8 cellular contexts compared by ENCODE assay signal in the genomic region with DNA sequence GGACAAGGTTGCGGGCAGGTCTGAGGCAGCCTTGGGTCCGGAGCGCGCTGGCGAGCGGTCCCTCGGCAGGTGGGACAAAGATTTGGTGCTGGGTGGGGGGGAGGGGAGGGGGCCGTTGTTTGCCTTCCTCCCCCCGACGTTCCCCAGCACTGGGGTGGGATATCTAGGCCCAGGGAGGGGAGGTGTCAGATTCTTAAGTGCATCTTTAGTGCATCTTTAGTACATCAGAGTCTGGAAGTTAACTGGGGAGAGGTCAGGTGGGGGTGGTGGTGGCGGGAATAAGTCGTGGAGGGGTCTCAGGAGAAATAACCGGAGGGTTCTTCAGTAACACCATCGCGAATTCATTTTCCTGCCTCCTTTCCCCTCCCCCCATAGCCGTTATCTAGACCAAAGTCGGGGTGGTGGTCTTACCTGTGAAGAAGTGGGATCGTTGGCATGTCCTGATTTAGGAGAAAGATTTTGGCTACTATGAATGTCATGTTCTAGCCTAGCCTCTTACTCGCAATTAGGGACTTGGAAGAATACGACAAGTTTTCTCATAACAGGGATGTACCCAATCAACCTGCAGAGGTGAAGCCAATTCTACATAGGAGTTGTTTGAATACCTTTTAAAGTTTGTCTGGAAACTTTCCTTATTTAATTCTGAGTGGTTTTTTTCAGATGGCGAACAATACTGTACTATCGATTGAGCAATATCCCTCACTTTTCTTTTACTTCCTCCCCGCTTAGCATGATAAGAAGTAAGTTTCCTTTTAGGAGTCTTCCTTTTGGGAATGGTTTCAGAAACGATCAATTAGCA. TPM values are rescaled to one million over a fixed set of nuclear protein-coding genes. Genes with fewer than 3 reads are reported as not detected.
A peak's percentile ranks its signal among the peaks of the same experiment; 100 is the strongest.
DNase-seq lines count a peak whose midpoint lies in the region; ATAC-seq, FAIRE-seq and TF ChIP-seq lines count a peak whose summit lies in the region.

No MANE protein-coding gene starts in this region.

- ATAC-seq in body of pancreas: no peak
- ATAC-seq in memory B cell (ENCODE audit: low read depth): no peak
- no peak for ATAC-seq in HG03432 (IDR thresholded peaks at IDR 0.05; ENCODE audit: unreplicated experiment)

- WGBS in body of pancreas, 2 donors: 2% methylated on average over 16 to 24 of the region's 24 CpGs
- 5% methylated on average over 24 of the region's 24 CpGs for WGBS in urinary bladder

- intact Hi-C loops in body of pancreas (cut with DNase I): no loop called here

- no peaks in the 10 kb centered on the region for H3K27me3 ChIP-seq in body of pancreas

- peaks cover 34% of the 10 kb centered on the region for H3K4me1 ChIP-seq in body of pancreas
- H3K4me1 ChIP-seq in urinary bladder (ENCODE audit: insufficient read depth): peaks cover 4% of the 10 kb centered on the region

- no peak for TF ChIP-seq CTCF in body of pancreas (IDR thresholded peaks at IDR 0.05)

- H3K9me3 Mint-ChIP-seq in memory B cell: no peaks in the 10 kb centered on the region

- peaks cover 2% of the 10 kb centered on the region for H3K36me3 Mint-ChIP-seq in memory B cell

- in situ Hi-C loops in G401 (cut with HindIII; ENCODE audit: low sequenced_read_pairs): no loop called here

- DNase-seq in G401 (ENCODE audit: low spot score): peak; percentile 36
- no peak for DNase-seq in body of pancreas
- no peak for DNase-seq in memory B cell (ENCODE audit: low spot score in 2 of 2)
- no peak for DNase-seq in urothelium cell line (ENCODE audit: low spot score)
- no peak for DNase-seq in cerebellum (ENCODE audit: low spot score)

- H3K9me3 ChIP-seq in KOPT-K1 (ENCODE audit: insufficient read depth, low read length, poor library complexity, severe bottlenecking): no peaks in the 10 kb centered on the region
- no peaks in the 10 kb centered on the region for H3K9me3 ChIP-seq in body of pancreas

- peaks cover 5% of the 10 kb centered on the region; the same call in 1 of the 2 replicates for H3K36me3 ChIP-seq in KOPT-K1 (ENCODE audit: insufficient read depth, low read length)
- H3K36me3 ChIP-seq in body of pancreas (replicated peaks in 1 of 2; ENCODE audit: insufficient read depth in 1 of 2, low read depth in 2 of 2): no peaks in the 10 kb centered on the region
- no peaks in the 10 kb centered on the region for H3K36me3 ChIP-seq in urinary bladder (ENCODE audit: insufficient read depth)

- peak overlapping the region; percentile 84 for H3K27ac Mint-ChIP-seq in memory B cell

- H3K4me3 Mint-ChIP-seq in memory B cell: peak overlapping the region; percentile 87

- H3K4me3 ChIP-seq in body of pancreas (peak overlapping the region; percentile 89 to 94), urinary bladder (ENCODE audit: low read depth, low read length) (peak overlapping the region; percentile 95)

- H3K4me1 Mint-ChIP-seq in memory B cell: peaks cover 18% of the 10 kb centered on the region

- no peak for TF ChIP-seq POLR2A in body of pancreas (IDR thresholded peaks at IDR 0.05)

- peaks cover 4% of the 10 kb centered on the region for H3K27me3 Mint-ChIP-seq in memory B cell

- no peak for FAIRE-seq in urothelium cell line (lab: Jason Lieb, UNC)

- H3K27ac ChIP-seq in KOPT-K1 (ENCODE audit: low read depth, low read length, poor library complexity, severe bottlenecking) (peak overlapping the region; percentile 87), body of pancreas (peak overlapping the region; percentile 74 to 94 (median 91)), urinary bladder (ENCODE audit: low read depth) (peak overlapping the region; percentile 28)

RNA-seq across cellular contexts. Expression of gene ZMYM4, which starts 0.9 kb away (rescaled TPM):
- total RNA-seq in G401 (2014; rRNA removed; shearing (Covaris generic)): 20.9 and 34.2 TPM in 2 replicates
- total RNA-seq in body of pancreas (10 to 100 TPM; 15.2 to 33.2 TPM), urinary bladder (75.3 TPM), cerebellum (73.1 TPM)
- 14.1 TPM for polyA plus RNA-seq in urinary bladder

Comparison
In these comparisons a context has a peak if more than half of its experiments do, and no peak if none do; other contexts are left out.
1. H3K27ac ChIP-seq: peak in every context shown above with its lines; median percentile 91 in body of pancreas; 87 in KOPT-K1; 28 in urinary bladder.